ENCODE assay signal across 1 cellular context in the genomic region with DNA sequence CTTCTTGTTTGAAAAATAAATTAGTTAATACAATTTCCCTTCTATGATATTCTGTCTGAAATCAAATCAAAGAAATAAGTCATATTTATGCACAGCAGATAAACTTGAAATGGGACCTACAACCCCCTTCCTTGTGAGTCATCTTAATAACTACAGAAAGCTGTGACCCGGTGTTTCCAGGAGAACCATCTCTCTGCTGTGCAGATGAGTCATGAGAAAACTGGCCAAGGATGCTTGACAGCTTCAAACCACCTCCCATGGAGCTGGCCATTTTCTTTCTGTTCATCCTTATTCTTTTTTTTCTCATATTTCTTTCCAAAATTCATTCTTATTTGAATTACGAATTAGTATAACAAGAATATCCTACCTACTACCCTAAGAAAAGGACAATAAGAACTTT.
TF ChIP-seq lines count a peak whose summit lies in the region.

No MANE protein-coding gene starts in this region.

TF ChIP-seq in HCT116, 20 proteins besides CTCF, POLR2A, EP300 and RAD21 (continued from another document):
- TF ChIP-seq EZH2phosphoT487 (IDR thresholded peaks at IDR 0.05; ENCODE audit: borderline replicate concordance), result no peak
- TF ChIP-seq, protein P1, sequence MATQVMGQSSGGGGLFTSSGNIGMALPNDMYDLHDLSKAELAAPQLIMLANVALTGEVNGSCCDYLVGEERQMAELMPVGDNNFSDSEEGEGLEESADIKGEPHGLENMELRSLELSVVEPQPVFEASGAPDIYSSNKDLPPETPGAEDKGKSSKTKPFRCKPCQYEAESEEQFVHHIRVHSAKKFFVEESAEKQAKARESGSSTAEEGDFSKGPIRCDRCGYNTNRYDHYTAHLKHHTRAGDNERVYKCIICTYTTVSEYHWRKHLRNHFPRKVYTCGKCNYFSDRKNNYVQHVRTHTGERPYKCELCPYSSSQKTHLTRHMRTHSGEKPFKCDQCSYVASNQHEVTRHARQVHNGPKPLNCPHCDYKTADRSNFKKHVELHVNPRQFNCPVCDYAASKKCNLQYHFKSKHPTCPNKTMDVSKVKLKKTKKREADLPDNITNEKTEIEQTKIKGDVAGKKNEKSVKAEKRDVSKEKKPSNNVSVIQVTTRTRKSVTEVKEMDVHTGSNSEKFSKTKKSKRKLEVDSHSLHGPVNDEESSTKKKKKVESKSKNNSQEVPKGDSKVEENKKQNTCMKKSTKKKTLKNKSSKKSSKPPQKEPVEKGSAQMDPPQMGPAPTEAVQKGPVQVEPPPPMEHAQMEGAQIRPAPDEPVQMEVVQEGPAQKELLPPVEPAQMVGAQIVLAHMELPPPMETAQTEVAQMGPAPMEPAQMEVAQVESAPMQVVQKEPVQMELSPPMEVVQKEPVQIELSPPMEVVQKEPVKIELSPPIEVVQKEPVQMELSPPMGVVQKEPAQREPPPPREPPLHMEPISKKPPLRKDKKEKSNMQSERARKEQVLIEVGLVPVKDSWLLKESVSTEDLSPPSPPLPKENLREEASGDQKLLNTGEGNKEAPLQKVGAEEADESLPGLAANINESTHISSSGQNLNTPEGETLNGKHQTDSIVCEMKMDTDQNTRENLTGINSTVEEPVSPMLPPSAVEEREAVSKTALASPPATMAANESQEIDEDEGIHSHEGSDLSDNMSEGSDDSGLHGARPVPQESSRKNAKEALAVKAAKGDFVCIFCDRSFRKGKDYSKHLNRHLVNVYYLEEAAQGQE (IDR thresholded peaks at IDR 0.05; ENCODE audit: low read depth), result no peak
